Comparison of ENCODE assay signal across 8 cellular contexts in genomic region chr2:239399404-239399999, GRCh38. TPM values are rescaled to one million over a fixed set of nuclear protein-coding genes. Genes with fewer than 3 reads are reported as not detected.
A peak's percentile ranks its signal among the peaks of the same experiment; 100 is the strongest.
DNase-seq lines count a peak whose midpoint lies in the region; ATAC-seq, FAIRE-seq and TF ChIP-seq lines count a peak whose summit lies in the region.

No MANE protein-coding gene starts in this region.

- intact Hi-C loops in A673 (cut with micrococcal nuclease; ENCODE audit: unreplicated experiment) = no loop called here
- intact Hi-C loops in right lobe of liver (cut with DNase I) = no loop called here

- H3K36me3 ChIP-seq in A673 (ENCODE audit: insufficient read depth, low read length, poor library complexity, severe bottlenecking) (no peaks in the 10 kb centered on the region), bronchial epithelial cell (ENCODE audit: control insufficient read depth, insufficient read depth, low read length) (no peaks in the 10 kb centered on the region), right lobe of liver (no peaks in the 10 kb centered on the region)

- H3K9me3 ChIP-seq in A673 (ENCODE audit: low read depth, low read length, poor library complexity, severe bottlenecking) = no peaks in the 10 kb centered on the region
- H3K9me3 ChIP-seq in right lobe of liver = no peaks in the 10 kb centered on the region

- TSS peak; percentile 64 for BruUV-seq in A673 (replicated peaks; lab: Mats Ljungman, UMichigan)

- TF ChIP-seq CTCF in A673 (conservative IDR thresholded peaks at IDR 0.05; ENCODE audit: low read depth, low read length) (no peak), HFF-Myc (IDR thresholded peaks at IDR 0.05; ENCODE audit: low read depth, low read length, missing control alignments) (no peak), bronchial epithelial cell (IDR thresholded peaks at IDR 0.05; ENCODE audit: insufficient read depth, low read length, severe bottlenecking) (no peak), right lobe of liver (IDR thresholded peaks at IDR 0.05) (no peak)

- POLR2A ChIA-PET in A673 (lab: Charles Lee; ENCODE audit: low non-redundant PET) = no interaction called here

- H3K27me3 ChIP-seq in A673 (replicated peaks; ENCODE audit: insufficient read depth, low read depth, low read length, poor library complexity) = no peaks in the 10 kb centered on the region
- H3K27me3 ChIP-seq in bronchial epithelial cell (ENCODE audit: control insufficient read depth, insufficient read depth, low read length) = no peaks in the 10 kb centered on the region
- H3K27me3 ChIP-seq in right lobe of liver = no peaks in the 10 kb centered on the region

- CTCF ChIA-PET in A673 (lab: Charles Lee) = no interaction called here

- no peak for FAIRE-seq in bronchial epithelial cell (lab: Jason Lieb, UNC)

- ATAC-seq in SK-N-SH treated with all-trans-retinoic acid at 6 μM for 48 hours (no peak), right lobe of liver (no peak)

- DNase-seq in A673 (ENCODE audit: low spot score) = peak; percentile 37
- DNase-seq in HFF-Myc (ENCODE audit: extremely low read depth, low read depth) = no peak
- DNase-seq in bronchial epithelial cell (ENCODE audit: low read depth) = peak; percentile 25
- peak in 2 of 3 donors; percentile 73 to 75 for DNase-seq in right lobe of liver
- peak; percentile 26 for DNase-seq in stimulated activated naive CD4-positive, alpha-beta T cell treated with Interleukin-2 at 50 U/mL for 16 hours (lab: John Stamatoyannopoulos, UW)
- DNase-seq in activated CD4-positive, CD25-positive, alpha-beta regulatory T cell treated with anti-CD3 and anti-CD28 coated beads, Interleukin-2, amount 50 U/mL, for 72 hours = no peak
- no peak for DNase-seq in NCI-H1436 treated with DMSO at 0.1 percent for 48 hours (lab: John Stamatoyannopoulos, UW)

- H3K4me1 ChIP-seq in A673 (ENCODE audit: insufficient read depth, low read length, poor library complexity, severe bottlenecking) (peaks cover 26% of the 10 kb centered on the region), right lobe of liver (peaks cover 0 to under 1% (median 0%) of the 10 kb centered on the region in 4 donors)

- peak overlapping the region; percentile 63 for H3K4me3 ChIP-seq in A673 (ENCODE audit: low read depth, low read length, poor library complexity, severe bottlenecking)
- peak overlapping the region; percentile 56 for H3K4me3 ChIP-seq in HFF-Myc (replicated peaks; ENCODE audit: low read depth, low read length)
- H3K4me3 ChIP-seq in bronchial epithelial cell (ENCODE audit: low read depth, low read length) = peak overlapping the region; percentile 37
- peak overlapping the region; percentile 41 to 61 (median 55) for H3K4me3 ChIP-seq in right lobe of liver

- no peak for TF ChIP-seq POLR2A in right lobe of liver (IDR thresholded peaks at IDR 0.05)

- H3K27ac ChIP-seq in A673 (ENCODE audit: low read depth, low read length, poor library complexity, severe bottlenecking) (peak overlapping the region; percentile 71), right lobe of liver (peak overlapping the region in 1 of 3 donors; percentile 60)

- WGBS in right lobe of liver (ENCODE audit: insufficient coverage, low coverage, low lambda C conversion rate, missing lambda C conversion rate) = 2% methylated on average over 9 of the region's 9 CpGs

TF ChIP-seq in SK-N-SH treated with all-trans-retinoic acid at 6 μM for 48 hours, 23 proteins besides CTCF, POLR2A, EP300 and RAD21:
- TF ChIP-seq ZFP30 (CRISPR knock-in tag; IDR thresholded peaks at IDR 0.05) (no peak), ESRRG (CRISPR knock-in tag; IDR thresholded peaks at IDR 0.05) (no peak), ZC3H10 (CRISPR knock-in tag; IDR thresholded peaks at IDR 0.05) (no peak), TSHZ2 (CRISPR knock-in tag; IDR thresholded peaks at IDR 0.05) (no peak), GLIS3 (CRISPR knock-in tag; IDR thresholded peaks at IDR 0.05) (no peak), ZNF70 (CRISPR knock-in tag; IDR thresholded peaks at IDR 0.05) (peak; percentile 32; the same call in 1 of the 2 replicates)
TF ChIP-seq in SK-N-SH treated with all-trans-retinoic acid at 6 μM for 48 hours: peak in this region for 1.

RNA-seq across cellular contexts. Expression of gene HDAC4, which starts 1.3 kb away (rescaled TPM):
- 36.0 and 40.0 TPM in 2 replicates for total RNA-seq in A673 (2021)
- total RNA-seq in bronchial epithelial cell = 5.3 and 12.0 TPM in 2 replicates
- 10 to 100 TPM in 5 of 6 experiments, 1 to 10 TPM in 1; 8.9 to 22.4 (median 14.7) TPM for total RNA-seq in right lobe of liver

Comparison
In these comparisons a context has a peak if more than half of its experiments do, and no peak if none do; other contexts are left out.
1. DNase-seq: peak in A673 (single experiment), bronchial epithelial cell (single experiment), right lobe of liver (2 of 3) and stimulated activated naive CD4-positive, alpha-beta T cell treated with Interleukin-2 at 50 U/mL for 16 hours (single experiment); none in HFF-Myc (single experiment), activated CD4-positive, CD25-positive, alpha-beta regulatory T cell treated with anti-CD3 and anti-CD28 coated beads, Interleukin-2, amount 50 U/mL, for 72 hours (single experiment) and NCI-H1436 treated with DMSO at 0.1 percent for 48 hours (single experiment).
2. Peak in every context shown above with its lines, with median percentiles within 50 percentile points of each other: H3K4me3 ChIP-seq.